In the genomic region with DNA sequence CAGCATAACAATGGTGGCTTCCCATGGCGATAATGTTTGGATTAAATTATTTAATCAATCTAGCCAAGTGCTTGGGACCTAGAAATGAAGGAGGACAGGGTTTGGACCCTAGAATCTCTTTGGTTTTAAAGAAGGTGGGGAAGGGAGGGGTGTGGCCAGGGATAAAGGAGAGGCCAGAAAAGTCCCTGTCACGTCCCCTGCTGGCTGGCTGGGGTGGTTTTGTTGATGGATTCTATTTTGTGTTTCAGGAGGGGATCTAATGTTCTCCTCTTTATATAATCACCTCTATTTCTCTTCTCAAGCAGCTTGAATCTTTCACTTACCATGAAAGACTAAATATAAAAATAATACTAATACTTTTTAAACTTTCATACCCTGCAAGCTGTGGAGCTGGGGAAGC, we compare ENCODE assay signal across 1 cellular context.
TF ChIP-seq lines count a peak whose summit lies in the region.

No MANE protein-coding gene starts in this region.

TF ChIP-seq in WTC11, 78 proteins besides CTCF, POLR2A, EP300 and RAD21 (continued from another document):
- TF ChIP-seq, protein P1, sequence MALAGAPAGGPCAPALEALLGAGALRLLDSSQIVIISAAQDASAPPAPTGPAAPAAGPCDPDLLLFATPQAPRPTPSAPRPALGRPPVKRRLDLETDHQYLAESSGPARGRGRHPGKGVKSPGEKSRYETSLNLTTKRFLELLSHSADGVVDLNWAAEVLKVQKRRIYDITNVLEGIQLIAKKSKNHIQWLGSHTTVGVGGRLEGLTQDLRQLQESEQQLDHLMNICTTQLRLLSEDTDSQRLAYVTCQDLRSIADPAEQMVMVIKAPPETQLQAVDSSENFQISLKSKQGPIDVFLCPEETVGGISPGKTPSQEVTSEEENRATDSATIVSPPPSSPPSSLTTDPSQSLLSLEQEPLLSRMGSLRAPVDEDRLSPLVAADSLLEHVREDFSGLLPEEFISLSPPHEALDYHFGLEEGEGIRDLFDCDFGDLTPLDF (CRISPR knock-in tag; IDR thresholded peaks at IDR 0.05) = no peak
- TF ChIP-seq HMGA2 (CRISPR knock-in tag; IDR thresholded peaks at IDR 0.05) (no peak), FOXP1 (CRISPR knock-in tag; IDR thresholded peaks at IDR 0.05; ENCODE audit: borderline replicate concordance) (no peak), ZNF396 (CRISPR knock-in tag; IDR thresholded peaks at IDR 0.05; ENCODE audit: borderline replicate concordance) (no peak), FOXK1 (CRISPR knock-in tag; IDR thresholded peaks at IDR 0.05) (no peak)
- TF ChIP-seq, protein P2, sequence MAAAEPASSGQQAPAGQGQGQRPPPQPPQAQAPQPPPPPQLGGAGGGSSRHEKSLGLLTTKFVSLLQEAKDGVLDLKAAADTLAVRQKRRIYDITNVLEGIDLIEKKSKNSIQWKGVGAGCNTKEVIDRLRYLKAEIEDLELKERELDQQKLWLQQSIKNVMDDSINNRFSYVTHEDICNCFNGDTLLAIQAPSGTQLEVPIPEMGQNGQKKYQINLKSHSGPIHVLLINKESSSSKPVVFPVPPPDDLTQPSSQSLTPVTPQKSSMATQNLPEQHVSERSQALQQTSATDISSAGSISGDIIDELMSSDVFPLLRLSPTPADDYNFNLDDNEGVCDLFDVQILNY (CRISPR knock-in tag; IDR thresholded peaks at IDR 0.05) = no peak
